In the genomic region with DNA sequence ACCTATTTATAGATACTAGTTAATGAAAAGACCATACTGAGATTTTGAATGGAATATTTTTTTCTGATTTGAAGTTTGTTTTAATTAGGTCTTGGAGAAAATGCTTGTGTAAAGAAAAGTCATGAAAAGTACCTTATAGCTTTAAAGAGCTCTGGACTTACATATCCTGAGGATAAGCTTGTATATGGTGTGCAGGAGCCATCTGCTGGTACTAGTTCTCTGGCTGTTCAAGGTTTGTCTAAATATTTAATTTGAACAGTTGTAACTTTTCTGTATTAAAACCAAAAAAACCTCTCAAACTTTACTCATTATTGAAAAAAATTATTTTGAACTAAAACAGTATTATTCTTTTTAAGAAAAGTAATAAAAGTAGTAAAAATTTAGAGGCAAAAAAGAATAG, we compare ENCODE assay signal across 9 cellular contexts. TPM values are rescaled to one million over a fixed set of nuclear protein-coding genes. Genes with fewer than 3 reads are reported as not detected.
A peak's percentile ranks its signal among the peaks of the same experiment; 100 is the strongest.
DNase-seq lines count a peak whose midpoint lies in the region; ATAC-seq and TF ChIP-seq lines count a peak whose summit lies in the region.
"Had no signal": no experiment of that assay in that cellular context is flagged by ENCODE, and none has a peak within 500 bp of the region (broad histone marks: within the 10 kb centered on the region; RNA-seq: fewer than 3 reads in every experiment).

No MANE protein-coding gene starts in this region.

- H2AK5ac ChIP-seq in mesendoderm (ENCODE audit: low read length) = no peak overlapping the region

- no peaks in the 10 kb centered on the region for H3K79me2 ChIP-seq in mesendoderm (ENCODE audit: control insufficient read depth, insufficient read depth, low read length)

- no peak overlapping the region for H4K8ac ChIP-seq in mesendoderm (ENCODE audit: low read depth, low read length)

- H3K18ac ChIP-seq in mesendoderm (ENCODE audit: low read length) = no peak overlapping the region

- H3K4me1 ChIP-seq in mesendoderm (ENCODE audit: control insufficient read depth, low read depth, low read length) = no peaks in the 10 kb centered on the region

- H2BK15ac ChIP-seq in mesendoderm (replicated peaks; ENCODE audit: low read depth) = no peak overlapping the region

- H3K4me3 ChIP-seq in cardiac fibroblast (replicated peaks in 1 of 2; ENCODE audit: low read depth in 2 of 2, low read length in 2 of 2) = no peak overlapping the region
- H3K4me3 ChIP-seq in mesendoderm (ENCODE audit: low read length) = no peak overlapping the region

- H3K79me1 ChIP-seq in mesendoderm (ENCODE audit: low read length) = no peaks in the 10 kb centered on the region

- H2BK5ac ChIP-seq in mesendoderm (ENCODE audit: low read length) = no peak overlapping the region

- ATAC-seq in HG02763 (IDR thresholded peaks at IDR 0.05; ENCODE audit: unreplicated experiment) = no peak
- ATAC-seq: activated naive CD8-positive, alpha-beta T cell treated with anti-CD3 and anti-CD28 coated beads, Interleukin-2, amount 50 U/mL, for 24 hours had no signal

- H3K56ac ChIP-seq in mesendoderm (ENCODE audit: low read length) = no peak overlapping the region

- no peak overlapping the region for H3K4me2 ChIP-seq in mesendoderm (ENCODE audit: low read length)

- no peak overlapping the region for H2BK120ac ChIP-seq in mesendoderm (ENCODE audit: low read depth, low read length)

- H3K27ac ChIP-seq in mesendoderm (ENCODE audit: low read depth, low read length) = no peak overlapping the region

- DNase-seq in EH (ENCODE audit: low read depth) (peak; percentile 39), LHCN-M2 (ENCODE audit: low read depth) (peak; percentile 19), cardiac fibroblast (ENCODE audit: low read depth in 2 of 2) (peak; percentile 47 to 70), mesendoderm (peak; percentile 7), GM19240 (ENCODE audit: insufficient read length, low spot score) (no peak), T-helper 9 cell (no peak)
- no peak for DNase-seq in activated CD8-positive, alpha-beta memory T cell treated with anti-CD3 and anti-CD28 coated beads for 24 hours
- DNase-seq: activated naive CD8-positive, alpha-beta T cell treated with anti-CD3 and anti-CD28 coated beads, Interleukin-2, amount 50 U/mL, for 24 hours had no signal

- H3K36me3 ChIP-seq in mesendoderm (ENCODE audit: control insufficient read depth, insufficient read depth, low read length) = no peaks in the 10 kb centered on the region

- H3K4ac ChIP-seq in mesendoderm (ENCODE audit: low read depth, low read length) = no peak overlapping the region

- no peak overlapping the region for H3K23ac ChIP-seq in mesendoderm (ENCODE audit: low read length)

- H3K9ac ChIP-seq in mesendoderm (ENCODE audit: low read length) = no peak overlapping the region

- no peak overlapping the region for H4K5ac ChIP-seq in mesendoderm (ENCODE audit: low read length)

- TF ChIP-seq CTCF in cardiac fibroblast (IDR thresholded peaks at IDR 0.05; ENCODE audit: low read depth, low read length) = peak; percentile 19

- no peaks in the 10 kb centered on the region for H3K27me3 ChIP-seq in mesendoderm (ENCODE audit: insufficient read depth, low read length, poor library complexity)

RNA-seq across cellular contexts. Expression of a gene that starts 50.2 kb away (rescaled TPM):
- 21.7 and 26.3 TPM in 2 replicates for total RNA-seq in LHCN-M2 (2014; rRNA removed)
- 8.4 TPM for polyA plus RNA-seq in LHCN-M2 (2012)
- polyA plus RNA-seq in mesendoderm (2013, experiment 1 of 2) = 7.8 TPM
- polyA plus RNA-seq in mesendoderm (2013, experiment 2 of 2) = 7.9 TPM

RNA-seq across cellular contexts. Expression of a gene that starts 52.7 kb away (rescaled TPM):
- total RNA-seq in LHCN-M2 (2014; rRNA removed) = 48.7 and 54.0 TPM in 2 replicates
- polyA plus RNA-seq in LHCN-M2 (2012) = 75.9 TPM
- 99.3 TPM for polyA plus RNA-seq in mesendoderm (2013, experiment 1 of 2)
- polyA plus RNA-seq in mesendoderm (2013, experiment 2 of 2) = 97.8 TPM

Comparison
In these comparisons a context has a peak if more than half of its experiments do, and no peak if none do; other contexts are left out.
1. DNase-seq: peak in EH (single experiment), LHCN-M2 (single experiment), cardiac fibroblast (2 of 2) and mesendoderm (single experiment); none in activated CD8-positive, alpha-beta memory T cell treated with anti-CD3 and anti-CD28 coated beads for 24 hours (single experiment), GM19240 (single experiment) and T-helper 9 cell (single experiment).